Comparison of ENCODE assay signal across 24 cellular contexts in genomic region chr4:152831416-152831815, GRCh38. TPM values are rescaled to one million over a fixed set of nuclear protein-coding genes. Genes with fewer than 3 reads are reported as not detected.
"Had no signal": no experiment of that assay in that cellular context is flagged by ENCODE, and none has a peak within 500 bp of the region (broad histone marks: within the 10 kb centered on the region; RNA-seq: fewer than 3 reads in every experiment).

No MANE protein-coding gene starts in this region.

- H3K27ac ChIP-seq: gastrocnemius medialis, spleen, testis, transverse colon, VCaP had no signal

- ATAC-seq: gastrocnemius medialis, left cardiac atrium, left ventricle myocardium superior, right cardiac atrium had no signal

- H3K4me1 ChIP-seq: gastrocnemius medialis, spleen, testis, transverse colon had no signal

- H3K27ac Mint-ChIP-seq: activated naive CD8-positive, alpha-beta T cell; nephron had no signal

- DNase-seq: activated CD4-positive, alpha-beta T cell treated with anti-CD3 and anti-CD28 coated beads for 4 hours; activated CD4-positive, alpha-beta T cell treated with anti-CD3 and anti-CD28 coated beads, Interleukin-2, amount 50 U/mL, for 4 hours; activated CD8-positive, alpha-beta memory T cell treated with anti-CD3 and anti-CD28 coated beads for 24 hours; activated effector memory CD4-positive, alpha-beta T cell treated with Interleukin-2 at 50 U/mL for 16 hours; activated naive CD4-positive, alpha-beta T cell treated with Interleukin-2 at 50 U/mL for 16 hours; anterior cingulate cortex; dermis blood vessel endothelial cell; effector CD4-positive, alpha-beta T cell; gastrocnemius medialis; glutamatergic neuron; islet precursor cell; left cardiac atrium; left ventricle myocardium superior; posterior cingulate gyrus; right cardiac atrium; spleen; stimulated activated CD4-positive, alpha-beta T cell treated with anti-CD3 and anti-CD28 coated beads, Interleukin-2, amount 100 ng/mL, for 48 hours; stimulated activated naive CD4-positive, alpha-beta T cell treated with Interleukin-2 at 50 U/mL for 16 hours; testis; transverse colon had no signal

- H3K27me3 Mint-ChIP-seq: activated naive CD8-positive, alpha-beta T cell had no signal

- H3K4me3 Mint-ChIP-seq: activated naive CD8-positive, alpha-beta T cell; nephron had no signal

- H3K27me3 ChIP-seq: gastrocnemius medialis, spleen, testis, transverse colon had no signal

- H3K4me1 Mint-ChIP-seq: nephron had no signal

RNA-seq across cellular contexts. Expression of gene TIGD4, which starts 51.9 kb away (rescaled TPM):
- total RNA-seq: lung microvascular endothelial cell had no signal
